Comparison of ENCODE assay signal across 10 cellular contexts in the genomic region with DNA sequence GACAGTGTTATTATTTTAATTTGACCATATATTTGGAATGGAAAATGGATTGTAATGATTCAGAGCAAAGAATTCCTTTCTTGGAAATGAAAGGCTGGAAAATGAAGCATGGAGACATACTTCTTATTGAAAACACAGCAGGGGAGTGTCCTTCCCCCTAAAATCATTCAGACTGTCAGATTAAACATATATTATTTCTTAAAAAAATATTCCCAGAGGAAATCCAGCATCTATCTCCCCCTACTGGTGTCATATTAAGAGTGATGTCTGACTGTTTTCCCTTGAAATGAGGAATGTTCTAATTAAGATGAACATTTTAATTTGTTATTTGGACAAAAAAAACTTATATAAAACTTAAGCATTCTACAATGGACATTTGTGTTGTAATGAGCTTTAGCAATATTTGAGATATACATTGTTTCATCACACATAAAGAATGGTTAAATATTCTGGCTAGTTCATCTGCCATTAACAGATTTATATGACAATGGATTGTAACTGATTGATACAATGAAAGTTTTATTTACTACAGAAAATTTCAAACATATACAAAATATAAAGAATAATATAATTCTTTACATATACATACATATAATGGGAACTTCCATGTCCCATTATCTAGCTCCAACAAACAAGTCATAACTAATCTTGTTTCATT.
DNase-seq lines count a peak whose midpoint lies in the region; ATAC-seq and TF ChIP-seq lines count a peak whose summit lies in the region.
"Had no signal": no experiment of that assay in that cellular context is flagged by ENCODE, and none has a peak within 500 bp of the region (broad histone marks: within the 10 kb centered on the region; RNA-seq: fewer than 3 reads in every experiment).

No MANE protein-coding gene starts in this region.

- DNase-seq in ACHN (peak; percentile 29), GM20000 (ENCODE audit: low spot score) (no peak), ascending aorta (ENCODE audit: low spot score in 2 of 2) (no peak), kidney epithelial cell (ENCODE audit: low read depth) (no peak), OCI-M2 (lab: John Stamatoyannopoulos, UW; ENCODE audit: unreplicated experiment) (no peak)
- DNase-seq in activated CD8-positive, alpha-beta memory T cell treated with anti-CD3 and anti-CD28 coated beads, Interleukin-2, amount 10 ng/mL, durations not matched to agents 7 days and 5 days: no peak
- no peak for DNase-seq in activated T-helper 1 cell treated with anti-CD3 and anti-CD28 coated beads, Interleukin-12 subunit alpha, Interleukin-12 subunit beta, Interleukin-2, Interleukin-4 antibody, amounts not matched to agents 30 ng/mL and 10 ng/mL and 1 ng/mL, durations not matched to agents 14 hours and 24 hours and 36 hours (ENCODE audit: low spot score)
- DNase-seq in activated CD4-positive, alpha-beta T cell treated with anti-CD3 and anti-CD28 coated beads for 48 hours: no peak
- DNase-seq: amygdala had no signal

- H3K36me3 ChIP-seq in ascending aorta (no peaks in the 10 kb centered on the region), kidney epithelial cell (ENCODE audit: control insufficient read depth, insufficient read depth, low read length) (no peaks in the 10 kb centered on the region)

- H3K27ac Mint-ChIP-seq in activated CD8-positive, alpha-beta memory T cell treated with anti-CD3 and anti-CD28 coated beads, Interleukin-2, amount 10 ng/mL, durations not matched to agents 7 days and 5 days: no peak overlapping the region
- H3K27ac Mint-ChIP-seq in activated T-helper 1 cell treated with anti-CD3 and anti-CD28 coated beads, Interleukin-12 subunit alpha, Interleukin-12 subunit beta, Interleukin-2, Interleukin-4 antibody, amounts not matched to agents 30 ng/mL and 10 ng/mL and 1 ng/mL, durations not matched to agents 14 hours and 24 hours and 36 hours: no peak overlapping the region
- H3K27ac Mint-ChIP-seq: IgD-negative memory B cell had no signal

- H3K4me3 ChIP-seq in ascending aorta (no peak overlapping the region), kidney epithelial cell (ENCODE audit: low read depth, low read length) (no peak overlapping the region)

- no peak for ATAC-seq in activated CD8-positive, alpha-beta memory T cell treated with anti-CD3 and anti-CD28 coated beads, Interleukin-2, amount 10 ng/mL, durations not matched to agents 7 days and 5 days

- H3K4me1 Mint-ChIP-seq in activated CD8-positive, alpha-beta memory T cell treated with anti-CD3 and anti-CD28 coated beads, Interleukin-2, amount 10 ng/mL, durations not matched to agents 7 days and 5 days: peaks cover 11% of the 10 kb centered on the region
- peaks cover 15% of the 10 kb centered on the region for H3K4me1 Mint-ChIP-seq in activated T-helper 1 cell treated with anti-CD3 and anti-CD28 coated beads, Interleukin-12 subunit alpha, Interleukin-12 subunit beta, Interleukin-2, Interleukin-4 antibody, amounts not matched to agents 30 ng/mL and 10 ng/mL and 1 ng/mL, durations not matched to agents 14 hours and 24 hours and 36 hours (ENCODE audit: low read depth)

- in situ Hi-C loops in ACHN (cut with HindIII; ENCODE audit: low pct_ligation_motif_present, low pct_unique_long_range_greater_than_20kb, low sequenced_read_pairs): no loop called here

- H3K27me3 Mint-ChIP-seq in activated CD8-positive, alpha-beta memory T cell treated with anti-CD3 and anti-CD28 coated beads, Interleukin-2, amount 10 ng/mL, durations not matched to agents 7 days and 5 days: peaks cover 11% of the 10 kb centered on the region
- H3K27me3 Mint-ChIP-seq in activated T-helper 1 cell treated with anti-CD3 and anti-CD28 coated beads, Interleukin-12 subunit alpha, Interleukin-12 subunit beta, Interleukin-2, Interleukin-4 antibody, amounts not matched to agents 30 ng/mL and 10 ng/mL and 1 ng/mL, durations not matched to agents 14 hours and 24 hours and 36 hours (ENCODE audit: insufficient read depth): peaks cover 39% of the 10 kb centered on the region

- H3K9me3 ChIP-seq in ascending aorta: no peaks in the 10 kb centered on the region

- H3K4me1 ChIP-seq in ascending aorta: no peaks in the 10 kb centered on the region

- intact Hi-C loops in ascending aorta (cut with DNase I): loop anchor here (10.0 kb wide), 1 partner anchor 556 kb away; no protein-coding TSS in a partner anchor
- intact Hi-C loops in activated T-helper 1 cell treated with anti-CD3 and anti-CD28 coated beads, Interleukin-12 subunit alpha, Interleukin-12 subunit beta, Interleukin-2, Interleukin-4 antibody, amounts not matched to agents 30 ng/mL and 10 ng/mL and 1 ng/mL, durations not matched to agents 14 hours and 24 hours and 36 hours (cut with micrococcal nuclease): no loop called here

- H3K27me3 ChIP-seq in ascending aorta (no peaks in the 10 kb centered on the region), kidney epithelial cell (ENCODE audit: control insufficient read depth, insufficient read depth, low read length) (no peaks in the 10 kb centered on the region)

- CTCF ChIA-PET in activated CD8-positive, alpha-beta memory T cell treated with anti-CD3 and anti-CD28 coated beads, Interleukin-2, amount 10 ng/mL, durations not matched to agents 7 days and 5 days (lab: Charles Lee): interaction anchor here (0.8 to 5.8 kb wide), 14 partner anchors 10 to 555 kb away, joined by 3 to 33 read pairs (median 4); a partner anchor contains a TSS

- peak; percentile 11 for TF ChIP-seq CTCF in GM20000 (IDR thresholded peaks at IDR 0.05; ENCODE audit: extremely low read depth, missing control alignments)
- peak; percentile 28 to 50 (median 42) for TF ChIP-seq CTCF in ascending aorta (IDR thresholded peaks at IDR 0.05)
- TF ChIP-seq CTCF in kidney epithelial cell (IDR thresholded peaks at IDR 0.05; ENCODE audit: insufficient read depth, low read length, poor library complexity, severe bottlenecking): peak; percentile 55

- H3K36me3 Mint-ChIP-seq in activated CD8-positive, alpha-beta memory T cell treated with anti-CD3 and anti-CD28 coated beads, Interleukin-2, amount 10 ng/mL, durations not matched to agents 7 days and 5 days: peaks cover 12% of the 10 kb centered on the region
- peaks cover 3% of the 10 kb centered on the region for H3K36me3 Mint-ChIP-seq in activated T-helper 1 cell treated with anti-CD3 and anti-CD28 coated beads, Interleukin-12 subunit alpha, Interleukin-12 subunit beta, Interleukin-2, Interleukin-4 antibody, amounts not matched to agents 30 ng/mL and 10 ng/mL and 1 ng/mL, durations not matched to agents 14 hours and 24 hours and 36 hours (ENCODE audit: low read depth)

- H3K9me3 Mint-ChIP-seq in activated CD8-positive, alpha-beta memory T cell treated with anti-CD3 and anti-CD28 coated beads, Interleukin-2, amount 10 ng/mL, durations not matched to agents 7 days and 5 days (ENCODE audit: low read depth): peaks cover 7% of the 10 kb centered on the region
- peaks cover 6% of the 10 kb centered on the region for H3K9me3 Mint-ChIP-seq in activated T-helper 1 cell treated with anti-CD3 and anti-CD28 coated beads, Interleukin-12 subunit alpha, Interleukin-12 subunit beta, Interleukin-2, Interleukin-4 antibody, amounts not matched to agents 30 ng/mL and 10 ng/mL and 1 ng/mL, durations not matched to agents 14 hours and 24 hours and 36 hours

- H3K4me3 Mint-ChIP-seq in activated CD8-positive, alpha-beta memory T cell treated with anti-CD3 and anti-CD28 coated beads, Interleukin-2, amount 10 ng/mL, durations not matched to agents 7 days and 5 days: no peak overlapping the region
- no peak overlapping the region for H3K4me3 Mint-ChIP-seq in activated T-helper 1 cell treated with anti-CD3 and anti-CD28 coated beads, Interleukin-12 subunit alpha, Interleukin-12 subunit beta, Interleukin-2, Interleukin-4 antibody, amounts not matched to agents 30 ng/mL and 10 ng/mL and 1 ng/mL, durations not matched to agents 14 hours and 24 hours and 36 hours
- H3K4me3 Mint-ChIP-seq: IgD-negative memory B cell had no signal

- H3K27ac ChIP-seq in ascending aorta: no peak overlapping the region
